ENCODE assay signal across 19 cellular contexts in genomic region chr19:17580470-17581000, GRCh38. TPM values are rescaled to one million over a fixed set of nuclear protein-coding genes. Genes with fewer than 3 reads are reported as not detected.
DNase-seq lines count a peak whose midpoint lies in the region; TF ChIP-seq lines count a peak whose summit lies in the region.
"Had no signal": no experiment of that assay in that cellular context is flagged by ENCODE, and none has a peak within 500 bp of the region (broad histone marks: within the 10 kb centered on the region; RNA-seq: fewer than 3 reads in every experiment).

No MANE protein-coding gene starts in this region.

- H3K4me1 Mint-ChIP-seq in Calu3 (ENCODE audit: low read depth, unreplicated experiment) = peaks cover 7% of the 10 kb centered on the region
- H3K4me1 Mint-ChIP-seq: activated naive CD4-positive, alpha-beta T cell treated with anti-CD3 and anti-CD28 coated beads, Interleukin-2, amount 50 U/mL, for 24 hours had no signal

- BruUV-seq in Calu3 (replicated peaks; lab: Mats Ljungman, UMichigan) = no TSS peak

- CTCF ChIA-PET in Calu3 (lab: Charles Lee) (interaction anchor here (0.6 to 1.0 kb wide), 2 partner anchors 18 to 24 kb away, joined by 3 read pairs; no protein-coding TSS in a partner anchor), RWPE1 (lab: Yijun Ruan, JAX) (interaction anchor here (0.8 kb wide), 1 partner anchor 275 kb away, joined by 3 read pairs; no protein-coding TSS in a partner anchor)

- H3K36me3 ChIP-seq in osteoblast (ENCODE audit: insufficient read depth, low read length) = peaks cover 56% of the 10 kb centered on the region

- intact Hi-C loops in Calu3 (cut with micrococcal nuclease; ENCODE audit: unreplicated experiment) (no loop called here), lower leg skin (cut with DNase I; ENCODE audit: low total_unique reads) (no loop called here)

- no peaks in the 10 kb centered on the region for H3K9me3 ChIP-seq in osteoblast (ENCODE audit: low read depth, low read length)
- H3K9me3 ChIP-seq: Caco-2, esophagus muscularis mucosa, gastrocnemius medialis had no signal

- peaks cover 5% of the 10 kb centered on the region for H3K79me2 ChIP-seq in osteoblast (ENCODE audit: insufficient read depth, low read length)

- H3K27me3 ChIP-seq in osteoblast (ENCODE audit: insufficient read depth, low read length) = no peaks in the 10 kb centered on the region
- H3K27me3 ChIP-seq: esophagus muscularis mucosa, gastrocnemius medialis had no signal

- H3K4me2 ChIP-seq in osteoblast (ENCODE audit: insufficient read depth, low read length) = no peak overlapping the region

- TF ChIP-seq CTCF in Calu3 (IDR thresholded peaks at IDR 0.05; ENCODE audit: unreplicated experiment) = no peak
- no peak for TF ChIP-seq CTCF in RWPE1 (conservative IDR thresholded peaks at IDR 0.05; ENCODE audit: low read depth)
- peak; percentile 9 for TF ChIP-seq CTCF in epithelial cell of esophagus (IDR thresholded peaks at IDR 0.05; ENCODE audit: insufficient read depth, low read depth, low read length, missing control alignments)
- no peak for TF ChIP-seq CTCF in osteoblast (IDR thresholded peaks at IDR 0.05; ENCODE audit: extremely low read depth, low read depth, low read length)
- TF ChIP-seq CTCF in lower leg skin (IDR thresholded peaks at IDR 0.05) = no peak

- H3K27ac ChIP-seq in RWPE1 (peak overlapping the region; percentile 76), osteoblast (ENCODE audit: low read depth, low read length) (no peak overlapping the region)
- H3K27ac ChIP-seq: esophagus muscularis mucosa, gastrocnemius medialis, HL-60 had no signal

- H3K27me3 Mint-ChIP-seq in Calu3 (ENCODE audit: unreplicated experiment) = no peaks in the 10 kb centered on the region
- H3K27me3 Mint-ChIP-seq: activated CD8-positive, alpha-beta memory T cell treated with anti-CD3 and anti-CD28 coated beads, Interleukin-2, amount 10 ng/mL, durations not matched to agents 7 days and 5 days; activated naive CD4-positive, alpha-beta T cell treated with anti-CD3 and anti-CD28 coated beads, Interleukin-2, amount 50 U/mL, for 24 hours; stimulated activated naive CD8-positive, alpha-beta T cell treated with anti-CD3 and anti-CD28 coated beads, Interleukin-15, Interleukin-2, amounts not matched to agents 100 ng/mL and 50 ng/mL, for 24 hours had no signal

- H3K4me3 ChIP-seq in epithelial cell of esophagus (ENCODE audit: low read length) (no peak overlapping the region), osteoblast (ENCODE audit: insufficient read depth, low read length) (no peak overlapping the region), lower leg skin (ENCODE audit: low read depth, poor library complexity, severe bottlenecking) (no peak overlapping the region)
- H3K4me3 ChIP-seq: esophagus muscularis mucosa, gastrocnemius medialis had no signal

- DNase-seq in Calu3 = no peak
- DNase-seq in RWPE1 (ENCODE audit: low spot score) = no peak
- DNase-seq in epithelial cell of esophagus (ENCODE audit: low read depth) = no peak
- DNase-seq in osteoblast (ENCODE audit: insufficient read length, low spot score, missing footprints) = peak; percentile 67
- DNase-seq in lower leg skin (ENCODE audit: low spot score in 2 of 2) = no peak
- DNase-seq in T-helper 2 cell = no peak
- DNase-seq in ACHN = no peak
- DNase-seq: activated CD8-positive, alpha-beta memory T cell treated with anti-CD3 and anti-CD28 coated beads, Interleukin-2, amount 10 ng/mL, durations not matched to agents 7 days and 5 days; cerebellar nuclear complex; kidney; NCI-H187 treated with DMSO at 0.1 percent for 48 hours had no signal

- no peak overlapping the region for H3K4me3 Mint-ChIP-seq in Calu3 (ENCODE audit: low read depth, unreplicated experiment)
- H3K4me3 Mint-ChIP-seq: activated CD8-positive, alpha-beta memory T cell treated with anti-CD3 and anti-CD28 coated beads, Interleukin-2, amount 10 ng/mL, durations not matched to agents 7 days and 5 days; activated naive CD4-positive, alpha-beta T cell treated with anti-CD3 and anti-CD28 coated beads, Interleukin-2, amount 50 U/mL, for 24 hours; neural crest cell; stimulated activated naive CD8-positive, alpha-beta T cell treated with anti-CD3 and anti-CD28 coated beads, Interleukin-15, Interleukin-2, amounts not matched to agents 100 ng/mL and 50 ng/mL, for 24 hours; T-helper 1 cell treated with Interleukin-12 subunit alpha and Interleukin-12 subunit beta and Interleukin-4 antibody, amounts not matched to agents 30 μg/mL and 1 μg/mL, for 36 hours had no signal

- no peak for TF ChIP-seq POLR2A in lower leg skin (IDR thresholded peaks at IDR 0.05)

- in situ Hi-C loops in ACHN (cut with HindIII; ENCODE audit: low pct_ligation_motif_present, low pct_unique_long_range_greater_than_20kb, low sequenced_read_pairs) = no loop called here

- H3K36me3 Mint-ChIP-seq in Calu3 (ENCODE audit: insufficient read depth, unreplicated experiment) = peaks cover 37% of the 10 kb centered on the region

- no peaks in the 10 kb centered on the region for H3K9me3 Mint-ChIP-seq in Calu3 (ENCODE audit: low read depth, unreplicated experiment)
- H3K9me3 Mint-ChIP-seq: activated naive CD4-positive, alpha-beta T cell treated with anti-CD3 and anti-CD28 coated beads, Interleukin-2, amount 50 U/mL, for 24 hours; neural crest cell; stimulated activated naive CD8-positive, alpha-beta T cell treated with anti-CD3 and anti-CD28 coated beads, Interleukin-15, Interleukin-2, amounts not matched to agents 100 ng/mL and 50 ng/mL, for 24 hours; T-helper 1 cell treated with Interleukin-12 subunit alpha and Interleukin-12 subunit beta and Interleukin-4 antibody, amounts not matched to agents 30 μg/mL and 1 μg/mL, for 36 hours had no signal

- POLR2A ChIA-PET in RWPE1 (lab: Yijun Ruan, JAX; ENCODE audit: low non-redundant PET) = interaction anchor here (0.6 kb wide), 1 partner anchor 111 kb away, joined by 11 read pairs; no protein-coding TSS in a partner anchor

- H2AFZ ChIP-seq in osteoblast (ENCODE audit: low read length) = no peak overlapping the region

- peaks cover 18% of the 10 kb centered on the region for H4K20me1 ChIP-seq in osteoblast (ENCODE audit: insufficient read depth, low read length)

- H3K27ac Mint-ChIP-seq in Calu3 (ENCODE audit: unreplicated experiment) = peak overlapping the region; percentile 21
- H3K27ac Mint-ChIP-seq: activated CD8-positive, alpha-beta memory T cell treated with anti-CD3 and anti-CD28 coated beads, Interleukin-2, amount 10 ng/mL, durations not matched to agents 7 days and 5 days; activated naive CD4-positive, alpha-beta T cell treated with anti-CD3 and anti-CD28 coated beads, Interleukin-2, amount 50 U/mL, for 24 hours; stimulated activated naive CD8-positive, alpha-beta T cell treated with anti-CD3 and anti-CD28 coated beads, Interleukin-15, Interleukin-2, amounts not matched to agents 100 ng/mL and 50 ng/mL, for 24 hours; T-helper 1 cell treated with Interleukin-12 subunit alpha and Interleukin-12 subunit beta and Interleukin-4 antibody, amounts not matched to agents 30 μg/mL and 1 μg/mL, for 36 hours had no signal

- H3K4me1 ChIP-seq in osteoblast (ENCODE audit: insufficient read depth, low read length) = no peaks in the 10 kb centered on the region
- H3K4me1 ChIP-seq: Caco-2, gastrocnemius medialis had no signal

- WGBS in lower leg skin, 2 donors = 59 to 70% methylated on average over 22 to 23 of the region's 23 CpGs

RNA-seq across cellular contexts. Expression of gene COLGALT1, which starts 25.1 kb away (rescaled TPM):
- 69.8 and 79.1 TPM in 2 replicates for total RNA-seq in Calu3 (2022)
- total RNA-seq in osteoblast = 106 and 108 TPM in 2 replicates
- 10 to 100 TPM; 46.8 to 59.3 (median 53.3) TPM for total RNA-seq in lower leg skin
